8 cellular contexts compared by ENCODE assay signal in genomic region chr6:20126789-20127653, GRCh38.
DNase-seq lines count a peak whose midpoint lies in the region; ATAC-seq and TF ChIP-seq lines count a peak whose summit lies in the region.

No MANE protein-coding gene starts in this region.

- H3K27me3 Mint-ChIP-seq in activated T-cell treated with anti-CD3 and anti-CD28 coated beads, Interleukin-2, amount 50 U/mL, for 24 hours, result no peaks in the 10 kb centered on the region

- H3K79me2 ChIP-seq in KMS-11 (ENCODE audit: insufficient read depth, low read depth), result no peaks in the 10 kb centered on the region

- no peaks in the 10 kb centered on the region for H3K27me3 ChIP-seq in KMS-11 (ENCODE audit: insufficient read depth, low read depth)
- no peaks in the 10 kb centered on the region for H3K27me3 ChIP-seq in neutrophil

- H3K4me1 ChIP-seq in KMS-11 (ENCODE audit: low read depth, poor library complexity, severe bottlenecking) (peaks cover 47% of the 10 kb centered on the region), neutrophil (ENCODE audit: control insufficient read depth in 1 of 2, insufficient read depth in 1 of 2, low read depth in 1 of 2, low read length in 1 of 2) (peaks cover 0 to 8% of the 10 kb centered on the region in 2 experiments)

- ATAC-seq in GM21576 (IDR thresholded peaks at IDR 0.05; ENCODE audit: unreplicated experiment), result peak; percentile 90

- H3K27ac ChIP-seq in KMS-11 (no peak overlapping the region), neutrophil (peak overlapping the region; percentile 38)

- peaks cover 26% of the 10 kb centered on the region for H3K36me3 Mint-ChIP-seq in activated T-cell treated with anti-CD3 and anti-CD28 coated beads, Interleukin-2, amount 50 U/mL, for 24 hours (ENCODE audit: low read depth)

- H4K20me1 ChIP-seq in KMS-11 (ENCODE audit: insufficient read depth), result no peaks in the 10 kb centered on the region

- H3K9me3 Mint-ChIP-seq in activated T-cell treated with anti-CD3 and anti-CD28 coated beads, Interleukin-2, amount 50 U/mL, for 24 hours, result no peaks in the 10 kb centered on the region

- no peak overlapping the region for H2AFZ ChIP-seq in KMS-11 (ENCODE audit: low read depth)

- H3K27ac Mint-ChIP-seq in activated T-cell treated with anti-CD3 and anti-CD28 coated beads, Interleukin-2, amount 50 U/mL, for 24 hours, result no peak overlapping the region

- no peak overlapping the region for H3K4me2 ChIP-seq in KMS-11

- DNase-seq in DMS 273 (lab: John Stamatoyannopoulos, UW; ENCODE audit: unreplicated experiment), result peak; percentile 84
- DNase-seq in OCI-M2 (lab: John Stamatoyannopoulos, UW; ENCODE audit: unreplicated experiment), result peak; percentile 62
- DNase-seq in activated T-cell treated with anti-CD3 and anti-CD28 coated beads, Interleukin-2, amount 50 U/mL, for 24 hours, result peak; percentile 72
- DNase-seq in fibroblast of the aortic adventitia (ENCODE audit: low read depth), result peak; percentile 68
- DNase-seq in superior temporal gyrus (ENCODE audit: extremely low spot score), result peak; percentile 77

- H3K4me1 Mint-ChIP-seq in activated T-cell treated with anti-CD3 and anti-CD28 coated beads, Interleukin-2, amount 50 U/mL, for 24 hours (ENCODE audit: low read depth), result peaks cover 3% of the 10 kb centered on the region

- no peak overlapping the region for H3K9ac ChIP-seq in KMS-11

- H3K36me3 ChIP-seq in KMS-11 (ENCODE audit: insufficient read depth) (no peaks in the 10 kb centered on the region), neutrophil (peaks cover 77% of the 10 kb centered on the region)

- TF ChIP-seq CTCF in KMS-11 (conservative IDR thresholded peaks at IDR 0.05; ENCODE audit: low read depth, low read length) (peak; percentile 90), fibroblast of the aortic adventitia (IDR thresholded peaks at IDR 0.05; ENCODE audit: insufficient read depth, low read length) (peak; percentile 99), neutrophil (IDR thresholded peaks at IDR 0.05) (peak; percentile 77)

- H3K9me3 ChIP-seq in neutrophil, result no peaks in the 10 kb centered on the region

- H3K4me3 Mint-ChIP-seq in activated T-cell treated with anti-CD3 and anti-CD28 coated beads, Interleukin-2, amount 50 U/mL, for 24 hours, result no peak overlapping the region

- H3K4me3 ChIP-seq in KMS-11 (IDR thresholded peaks at IDR 0.05; ENCODE audit: insufficient read depth, low read depth, low read length) (no peak overlapping the region), fibroblast of the aortic adventitia (ENCODE audit: low read depth, low read length) (no peak overlapping the region), neutrophil (ENCODE audit: low read depth in 1 of 2, low read length in 1 of 2) (no peak overlapping the region)
